Comparison of ENCODE assay signal across 8 cellular contexts in genomic region chr11:1760351-1761109, GRCh38. TPM values are rescaled to one million over a fixed set of nuclear protein-coding genes. Genes with fewer than 3 reads are reported as not detected.
A peak's percentile ranks its signal among the peaks of the same experiment; 100 is the strongest.
DNase-seq lines count a peak whose midpoint lies in the region; ATAC-seq and TF ChIP-seq lines count a peak whose summit lies in the region.

No MANE protein-coding gene starts in this region.

- peak overlapping the region; percentile 20 for H3K4me3 Mint-ChIP-seq in CD4-positive, alpha-beta T cell

- no peak for ATAC-seq in CD4-positive, alpha-beta T cell (ENCODE audit: poor library complexity)
- ATAC-seq in left cardiac atrium (peak; percentile 55), GM21737 (IDR thresholded peaks at IDR 0.05; ENCODE audit: unreplicated experiment) (no peak), HG03571 (IDR thresholded peaks at IDR 0.05; ENCODE audit: unreplicated experiment) (no peak)

- H3K9me3 ChIP-seq in CD4-positive, alpha-beta T cell (ENCODE audit: control insufficient read depth, low read length), result no peaks in the 10 kb centered on the region
- no peaks in the 10 kb centered on the region for H3K9me3 ChIP-seq in adrenal gland (replicated peaks in 1 of 3)

- no peak for TF ChIP-seq CTCF in CD4-positive, alpha-beta T cell (IDR thresholded peaks at IDR 0.05)
- no peak for TF ChIP-seq CTCF in adrenal gland (IDR thresholded peaks at IDR 0.05)

- H3K4me1 Mint-ChIP-seq in CD4-positive, alpha-beta T cell (ENCODE audit: low read depth), result peaks cover 64% of the 10 kb centered on the region

- H3K9me3 Mint-ChIP-seq in CD4-positive, alpha-beta T cell, result no peaks in the 10 kb centered on the region

- POLR2A ChIA-PET in CD4-positive, alpha-beta T cell (lab: Charles Lee), result no interaction called here

- no peak for DNase-seq in CD4-positive, alpha-beta T cell
- DNase-seq in adrenal gland (peak; percentile 95 to 99 (median 98)), left cardiac atrium (peak; percentile 89), posterior vena cava (ENCODE audit: low spot score) (peak; percentile 97), NAMALWA (ENCODE audit: low spot score) (no peak), NCI-H69 (lab: John Stamatoyannopoulos, UW) (no peak)

- TF ChIP-seq POLR2A in adrenal gland (IDR thresholded peaks at IDR 0.05), result peak; percentile 1 to 61

- WGBS in adrenal gland, 4 donors, result 7 to 60% (median 17%) methylated on average over 2 to 23 of the region's 23 CpGs

- no peaks in the 10 kb centered on the region for H3K27me3 ChIP-seq in CD4-positive, alpha-beta T cell (ENCODE audit: control insufficient read depth, insufficient read depth, low read length)
- H3K27me3 ChIP-seq in adrenal gland, result no peaks in the 10 kb centered on the region

- peaks cover 66 to 77% of the 10 kb centered on the region in 2 donors for H3K4me1 ChIP-seq in adrenal gland (replicated peaks in 1 of 2)

- intact Hi-C loops in CD4-positive, alpha-beta T cell (cut with DNase I, micrococcal nuclease), result loop anchor here in 1 of 2 experiments (5.0 to 10.0 kb wide), 5 partner anchors 92 to 1406 kb away; partner anchors contain the start of genes DUSP8, LSP1 and TSSC4
- intact Hi-C loops in adrenal gland (cut with DNase I), result no loop called here
- intact Hi-C loops in left cardiac atrium (cut with DNase I), result no loop called here
- intact Hi-C loops in posterior vena cava (cut with DNase I), result no loop called here

- H3K27ac ChIP-seq in CD4-positive, alpha-beta T cell (ENCODE audit: low read depth, low read length), result no peak overlapping the region
- H3K27ac ChIP-seq in adrenal gland, result peak overlapping the region; percentile 83 to 100 (median 96)

- peaks cover 0 to 49% of the 10 kb centered on the region in 2 donors for H3K36me3 ChIP-seq in adrenal gland (replicated peaks in 1 of 2)

- H3K27me3 Mint-ChIP-seq in CD4-positive, alpha-beta T cell, result no peaks in the 10 kb centered on the region

- CTCF ChIA-PET in CD4-positive, alpha-beta T cell (lab: Charles Lee), result no interaction called here

- H3K27ac Mint-ChIP-seq in CD4-positive, alpha-beta T cell, result peak overlapping the region; percentile 79

- H3K36me3 Mint-ChIP-seq in CD4-positive, alpha-beta T cell (ENCODE audit: low read depth), result peaks cover 23% of the 10 kb centered on the region

- peak overlapping the region in 1 of 4 donors; percentile 90 for H3K4me3 ChIP-seq in adrenal gland

RNA-seq across cellular contexts. Expression of gene CTSD, which starts 3.2 kb away (rescaled TPM):
- total RNA-seq in CD4-positive, alpha-beta T cell, result 10 to 100 TPM; 63.3 to 71.3 TPM
- total RNA-seq in adrenal gland (1,000 to 10,000 TPM; 1,712 to 4,168 (median 2,244) TPM), left cardiac atrium (100 to 1,000 TPM; 635 to 667 TPM), posterior vena cava (100 to 1,000 TPM; 351 to 519 TPM)
- 1,000 to 10,000 TPM in 2 of 3 donors, 100 to 1,000 TPM in 1; 641 to 1,561 (median 1,335) TPM for polyA plus RNA-seq in adrenal gland

RNA-seq across cellular contexts. Expression of gene IFITM10, which starts 10.1 kb away (rescaled TPM):
- 1 to 10 TPM; 1.7 TPM for total RNA-seq in CD4-positive, alpha-beta T cell
- total RNA-seq in adrenal gland (100 to 1,000 TPM in 1 of 8 donors, 10 to 100 TPM in 7; 15.7 to 112 (median 31.6) TPM), left cardiac atrium (under 1 TPM; 0.27 to 0.76 TPM), posterior vena cava (1 to 10 TPM; 1.4 to 2.4 TPM)
- polyA plus RNA-seq in adrenal gland, result 100 to 1,000 TPM in 1 of 3 donors, 10 to 100 TPM in 1, 1 to 10 TPM in 1; 6.3 to 267 (median 76.5) TPM

Comparison
In these comparisons a context has a peak if more than half of its experiments do, and no peak if none do; other contexts are left out.
1. ATAC-seq: peak in left cardiac atrium (2 of 2); none in CD4-positive, alpha-beta T cell (single experiment), GM21737 (single experiment) and HG03571 (single experiment).
2. DNase-seq: peak in adrenal gland (7 of 7), left cardiac atrium (single experiment) and posterior vena cava (single experiment); none in CD4-positive, alpha-beta T cell (0 of 10), NAMALWA (single experiment) and NCI-H69 (single experiment).
3. RNA of gene CTSD, which starts 3.2 kb away (total RNA-seq): 1,712 to 4,168 TPM in adrenal gland, 635 to 667 TPM in left cardiac atrium and 351 to 519 TPM in posterior vena cava; 63.3 to 71.3 TPM in CD4-positive, alpha-beta T cell; every median in the first group is over 4 times any median in the second.
4. RNA of gene IFITM10, which starts 10.1 kb away (total RNA-seq): 15.7 to 112 TPM in adrenal gland; 1.4 to 2.4 TPM in posterior vena cava, 1.7 TPM in CD4-positive, alpha-beta T cell and 0.27 to 0.76 TPM in left cardiac atrium; every median in the first group is over 4 times any median in the second.